ENCODE assay signal across 8 cellular contexts in the genomic region with DNA sequence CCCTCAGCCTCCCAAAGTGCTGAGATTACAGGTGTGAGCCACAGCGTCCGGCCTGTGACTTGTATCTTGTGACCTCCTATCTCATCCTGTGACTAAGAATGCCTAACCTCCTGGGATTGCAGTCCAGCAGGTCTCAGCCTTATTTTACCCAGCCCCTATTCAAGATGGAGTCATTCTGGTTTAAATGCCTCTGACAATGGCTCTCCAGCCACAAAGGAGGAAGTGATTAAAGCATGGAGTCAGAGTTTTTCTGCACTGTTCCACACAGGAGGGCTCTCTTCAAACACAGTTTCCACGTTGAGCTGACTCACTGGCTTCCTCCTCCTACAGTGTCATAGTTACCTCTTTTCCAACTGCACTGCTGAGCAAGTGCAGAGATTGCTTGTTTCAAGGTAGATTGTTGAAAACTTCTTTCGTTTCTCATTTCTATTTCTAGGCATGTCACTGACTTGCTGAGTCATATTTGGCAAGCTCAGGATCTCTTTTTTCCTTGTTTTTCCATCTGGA. TPM values are rescaled to one million over a fixed set of nuclear protein-coding genes. Genes with fewer than 3 reads are reported as not detected.
DNase-seq lines count a peak whose midpoint lies in the region; ATAC-seq and TF ChIP-seq lines count a peak whose summit lies in the region.

No MANE protein-coding gene starts in this region.

- TF ChIP-seq CTCF in AG09319 (IDR thresholded peaks at IDR 0.05; ENCODE audit: low read depth, low read length) = no peak
- TF ChIP-seq CTCF in lung (IDR thresholded peaks at IDR 0.05; ENCODE audit: control extremely low read depth, extremely low read depth) = no peak
- TF ChIP-seq CTCF in upper lobe of right lung (IDR thresholded peaks at IDR 0.05) = no peak

- H3K9me3 ChIP-seq in lung (ENCODE audit: control insufficient read depth in 2 of 2, insufficient read depth in 1 of 2, low read length in 1 of 2) = no peaks in the 10 kb centered on the region
- H3K9me3 ChIP-seq in upper lobe of right lung = no peaks in the 10 kb centered on the region

- H3K27ac ChIP-seq in lung (ENCODE audit: low read depth in 1 of 2, low read length in 1 of 2) = no peak overlapping the region
- H3K27ac ChIP-seq in upper lobe of right lung = no peak overlapping the region

- intact Hi-C loops in upper lobe of right lung (cut with DNase I) = no loop called here
- intact Hi-C loops in Right ventricle myocardium superior (cut with DNase I) = no loop called here

- H3K27me3 ChIP-seq in lung (ENCODE audit: control insufficient read depth, insufficient read depth) = no peaks in the 10 kb centered on the region
- H3K27me3 ChIP-seq in upper lobe of right lung = no peaks in the 10 kb centered on the region

- peak; percentile 68 for ATAC-seq in GM21360 (IDR thresholded peaks at IDR 0.05; ENCODE audit: unreplicated experiment)
- peak; percentile 11 for ATAC-seq in lung (ENCODE audit: insufficient read depth, low FRiP score)
- peak; percentile 76 for ATAC-seq in upper lobe of right lung
- ATAC-seq in Right ventricle myocardium superior (ENCODE audit: poor library complexity) = no peak

- H3K36me3 ChIP-seq in lung (ENCODE audit: control insufficient read depth in 2 of 2, insufficient read depth in 2 of 2, low read length in 2 of 2) (no peaks in the 10 kb centered on the region), upper lobe of right lung (no peaks in the 10 kb centered on the region)

- peaks cover 0 to 3% of the 10 kb centered on the region in 2 donors for H3K4me1 ChIP-seq in lung (ENCODE audit: control insufficient read depth in 2 of 2, insufficient read depth in 2 of 2, low read length in 2 of 2)
- H3K4me1 ChIP-seq in upper lobe of right lung = no peaks in the 10 kb centered on the region

- no peak overlapping the region for H3K4me3 ChIP-seq in lung
- H3K4me3 ChIP-seq in upper lobe of right lung = no peak overlapping the region

- DNase-seq in AG09319 (ENCODE audit: extremely low read depth, low read depth) = peak; percentile 7
- peak; percentile 83 for DNase-seq in NCI-H226
- peak; percentile 4 for DNase-seq in activated naive CD8-positive, alpha-beta T cell treated with anti-CD3 and anti-CD28 coated beads, Interleukin-2, amount 50 U/mL, for 16 hours (ENCODE audit: low read depth, low spot score)
- no peak for DNase-seq in lung (ENCODE audit: low spot score)
- no peak for DNase-seq in upper lobe of right lung
- no peak for DNase-seq in mesenteric fat pad (ENCODE audit: low spot score)
- no peak for DNase-seq in Right ventricle myocardium superior

- 52 to 54% methylated on average over 4 of the region's 4 CpGs for WGBS in lung, 2 donors

RNA-seq across cellular contexts. Expression of a gene that starts 29.3 kb away (rescaled TPM):
- total RNA-seq in lung (10 to 100 TPM; 45.2 to 54.9 TPM), upper lobe of right lung (52.1 TPM), mesenteric fat pad (23.7 TPM), Right ventricle myocardium superior (5.2 TPM)
- polyA plus RNA-seq in lung = 10 to 100 TPM; 19.7 to 21.9 TPM

Comparison
In these comparisons a context has a peak if more than half of its experiments do, and no peak if none do; other contexts are left out.
1. DNase-seq: peak in AG09319 (single experiment), NCI-H226 (single experiment) and activated naive CD8-positive, alpha-beta T cell treated with anti-CD3 and anti-CD28 coated beads, Interleukin-2, amount 50 U/mL, for 16 hours (single experiment); none in lung (single experiment), upper lobe of right lung (single experiment), mesenteric fat pad (single experiment) and Right ventricle myocardium superior (single experiment).